Comparison of ENCODE assay signal across 1 cellular context in genomic region chr1:9350011-9350907, GRCh38.
TF ChIP-seq lines count a peak whose summit lies in the region.

No MANE protein-coding gene starts in this region.

TF ChIP-seq in H1, 55 proteins besides CTCF, POLR2A, EP300 and RAD21:
- TF ChIP-seq BCL11A (IDR thresholded peaks at IDR 0.05; ENCODE audit: low read depth in 2 of 2, low read length in 2 of 2) (no peak), BRCA1 (IDR thresholded peaks at IDR 0.05; ENCODE audit: low read depth, low read length) (no peak)
